ENCODE assay signal across 16 cellular contexts in the genomic region with DNA sequence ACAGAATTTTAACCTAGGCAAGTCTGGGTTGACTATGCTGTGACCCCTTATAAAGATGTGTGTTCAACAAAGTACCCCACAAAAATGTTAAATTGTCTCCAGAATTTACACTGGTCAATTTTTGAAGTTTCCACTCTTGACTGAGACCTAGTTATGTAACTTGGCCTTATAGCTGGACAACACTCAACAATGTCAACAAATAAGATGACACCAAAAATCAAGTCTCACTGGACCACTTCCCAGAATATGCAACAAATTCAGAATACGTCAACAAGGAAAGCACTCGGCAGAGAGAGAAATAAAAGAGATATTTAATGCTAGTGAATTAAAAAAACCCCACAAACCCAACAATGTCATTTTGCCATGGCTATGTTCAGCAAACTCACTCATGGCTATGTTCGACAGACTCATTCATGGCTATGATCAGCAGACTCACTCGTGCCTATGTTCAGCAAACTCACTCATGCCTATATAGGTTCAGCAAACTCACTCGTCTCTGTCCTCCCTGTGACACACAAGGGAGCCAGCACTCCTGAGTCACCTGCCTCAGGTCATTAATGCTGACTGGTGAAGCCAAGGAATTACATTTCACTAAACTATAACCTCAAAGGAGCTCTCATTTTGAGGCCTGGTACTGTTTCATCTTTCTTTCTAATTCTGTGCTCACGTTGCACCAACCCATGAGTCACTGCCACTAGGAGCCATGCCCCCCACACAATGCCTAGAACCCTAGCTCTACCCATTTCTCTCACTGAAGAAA.
DNase-seq lines count a peak whose midpoint lies in the region; ATAC-seq, FAIRE-seq and TF ChIP-seq lines count a peak whose summit lies in the region.
"Had no signal": no experiment of that assay in that cellular context is flagged by ENCODE, and none has a peak within 500 bp of the region (broad histone marks: within the 10 kb centered on the region; RNA-seq: fewer than 3 reads in every experiment).

No MANE protein-coding gene starts in this region.

- no peaks in the 10 kb centered on the region for H3K9me3 ChIP-seq in K562 (replicated peaks; ENCODE audit: control insufficient read depth, insufficient read depth, low read depth, low read length)
- H3K9me3 ChIP-seq: vagina had no signal

- no TSS peak for BruUV-seq in K562 (replicated peaks; lab: Mats Ljungman, UMichigan)

- no peak for TF ChIP-seq EP300 in K562 (IDR thresholded peaks at IDR 0.05; ENCODE audit: low read length)

- H3K4me3 Mint-ChIP-seq in activated CD4-positive, alpha-beta T cell treated with anti-CD3 and anti-CD28 coated beads, Interleukin-2, amount 10 ng/mL, durations not matched to agents 7 days and 5 days = no peak overlapping the region
- H3K4me3 Mint-ChIP-seq in HFFc6 (no peak overlapping the region), natural killer cell (no peak overlapping the region)
- H3K4me3 Mint-ChIP-seq: activated naive CD8-positive, alpha-beta T cell treated with anti-CD3 and anti-CD28 coated beads, Interleukin-2, amount 10 ng/mL, durations not matched to agents 7 days and 5 days had no signal

- peak; percentile 40 for FAIRE-seq in K562 (lab: Jason Lieb, UNC)

- peak overlapping the region; percentile 14 for H3K27ac Mint-ChIP-seq in activated CD4-positive, alpha-beta T cell treated with anti-CD3 and anti-CD28 coated beads, Interleukin-2, amount 10 ng/mL, durations not matched to agents 7 days and 5 days
- no peak overlapping the region; the same call in 1 of the 2 replicates for H3K27ac Mint-ChIP-seq in HFFc6
- peak overlapping the region; percentile 18 to 28 for H3K27ac Mint-ChIP-seq in natural killer cell
- H3K27ac Mint-ChIP-seq: activated naive CD8-positive, alpha-beta T cell treated with anti-CD3 and anti-CD28 coated beads, Interleukin-2, amount 10 ng/mL, durations not matched to agents 7 days and 5 days; progenitor cell of endocrine pancreas had no signal

- H3K9me3 Mint-ChIP-seq in activated CD4-positive, alpha-beta T cell treated with anti-CD3 and anti-CD28 coated beads, Interleukin-2, amount 10 ng/mL, durations not matched to agents 7 days and 5 days = no peaks in the 10 kb centered on the region
- H3K9me3 Mint-ChIP-seq in HFFc6 (no peaks in the 10 kb centered on the region), natural killer cell (no peaks in the 10 kb centered on the region)

- no peaks in the 10 kb centered on the region for H3K4me1 ChIP-seq in K562 (replicated peaks in 1 of 2; ENCODE audit: control insufficient read depth in 2 of 2, insufficient read depth in 2 of 2, low read length in 2 of 2)
- H3K4me1 ChIP-seq: spleen, vagina had no signal

- TF ChIP-seq CTCF in HFFc6 (IDR thresholded peaks at IDR 0.05) (no peak), K562 (IDR thresholded peaks at IDR 0.05 in 2 of 3, conservative IDR thresholded peaks at IDR 0.05 in 1 of 3; ENCODE audit: insufficient read depth in 2 of 3, low read depth in 1 of 3, low read length in 3 of 3) (no peak), natural killer cell (IDR thresholded peaks at IDR 0.05) (no peak)

- no peak for DNase-seq in activated CD4-positive, alpha-beta T cell treated with anti-CD3 and anti-CD28 coated beads, Interleukin-2, amount 10 ng/mL, durations not matched to agents 7 days and 5 days
- DNase-seq in activated CD4-positive, alpha-beta T cell treated with anti-CD3 and anti-CD28 coated beads, Interleukin-2, amount 50 U/mL, for 4 hours = no peak
- DNase-seq in HFFc6 (peak; percentile 8), K562 (ENCODE audit: extremely low read depth in 1 of 4, low spot score in 3 of 4) (no peak), natural killer cell (no peak), dedifferentiated amniotic fluid mesenchymal stem cell (ENCODE audit: extremely low spot score) (no peak)
- DNase-seq: activated naive CD8-positive, alpha-beta T cell treated with anti-CD3 and anti-CD28 coated beads, Interleukin-2, amount 10 ng/mL, durations not matched to agents 7 days and 5 days; DND-41; NCI-H1105; NCI-H82; spleen had no signal

- no peak for TF ChIP-seq RAD21 in K562 (CRISPR knock-in tag; conservative IDR thresholded peaks at IDR 0.05 in 1 of 2, IDR thresholded peaks at IDR 0.05 in 1 of 2)

- H3K79me2 ChIP-seq in K562 (ENCODE audit: control insufficient read depth, insufficient read depth, low read length) = no peaks in the 10 kb centered on the region

- no peaks in the 10 kb centered on the region for H3K9me1 ChIP-seq in K562 (ENCODE audit: control insufficient read depth, insufficient read depth, low read length)

- H3K36me3 Mint-ChIP-seq in activated CD4-positive, alpha-beta T cell treated with anti-CD3 and anti-CD28 coated beads, Interleukin-2, amount 10 ng/mL, durations not matched to agents 7 days and 5 days (ENCODE audit: low read depth) = peaks cover 61% of the 10 kb centered on the region
- H3K36me3 Mint-ChIP-seq in HFFc6 (ENCODE audit: low read depth) (peaks cover 36% of the 10 kb centered on the region), natural killer cell (peaks cover 4% of the 10 kb centered on the region)

- H3K27ac ChIP-seq in K562 (ENCODE audit: extremely low read depth, low read depth, low read length) = no peak overlapping the region
- H3K27ac ChIP-seq: cardiac muscle cell, spleen, vagina had no signal

- H3K36me3 ChIP-seq in K562 (ENCODE audit: control insufficient read depth, insufficient read depth, low read length) = peaks cover 33% of the 10 kb centered on the region; the same call in 1 of the 3 replicates
- H3K36me3 ChIP-seq: cardiac muscle cell had no signal

- ATAC-seq in K562 (no peak), natural killer cell (no peak), GM19328 (IDR thresholded peaks at IDR 0.05; ENCODE audit: unreplicated experiment) (no peak), HG03159 (IDR thresholded peaks at IDR 0.05; ENCODE audit: unreplicated experiment) (no peak)

- no peak overlapping the region for H3K9ac ChIP-seq in K562 (ENCODE audit: insufficient read depth in 1 of 2, low read depth in 2 of 2, low read length in 2 of 2)

- no peak overlapping the region for H3K4me2 ChIP-seq in K562 (ENCODE audit: insufficient read depth, low read length)

- H2AFZ ChIP-seq in K562 (ENCODE audit: low read depth, low read length) = no peak overlapping the region

- POLR2A ChIA-PET in activated CD4-positive, alpha-beta T cell treated with anti-CD3 and anti-CD28 coated beads, Interleukin-2, amount 10 ng/mL, durations not matched to agents 7 days and 5 days (lab: Charles Lee) = no interaction called here
- POLR2A ChIA-PET in K562 (lab: Yijun Ruan, JAX) = interaction anchor here (0.6 kb wide), 1 partner anchor 9 kb away, joined by 3 read pairs; no protein-coding TSS in a partner anchor

- H4K20me1 ChIP-seq in K562 (replicated peaks; ENCODE audit: control insufficient read depth, insufficient read depth, low read length) = no peaks in the 10 kb centered on the region

- TF ChIP-seq POLR2A in K562 (conservative IDR thresholded peaks at IDR 0.05) = no peak

- no peaks in the 10 kb centered on the region for H3K27me3 Mint-ChIP-seq in activated CD4-positive, alpha-beta T cell treated with anti-CD3 and anti-CD28 coated beads, Interleukin-2, amount 10 ng/mL, durations not matched to agents 7 days and 5 days
- H3K27me3 Mint-ChIP-seq in HFFc6 (ENCODE audit: insufficient read depth) (no peaks in the 10 kb centered on the region; the same call in none of the 2 replicates), natural killer cell (ENCODE audit: low read depth in 2 of 2) (no peaks in the 10 kb centered on the region)
- H3K27me3 Mint-ChIP-seq: activated naive CD8-positive, alpha-beta T cell treated with anti-CD3 and anti-CD28 coated beads, Interleukin-2, amount 10 ng/mL, durations not matched to agents 7 days and 5 days; progenitor cell of endocrine pancreas had no signal

- no peaks in the 10 kb centered on the region for H3K4me1 Mint-ChIP-seq in activated CD4-positive, alpha-beta T cell treated with anti-CD3 and anti-CD28 coated beads, Interleukin-2, amount 10 ng/mL, durations not matched to agents 7 days and 5 days
- H3K4me1 Mint-ChIP-seq in HFFc6 (ENCODE audit: low read depth) = peaks cover 9% of the 10 kb centered on the region; the same call in 1 of the 2 replicates
- H3K4me1 Mint-ChIP-seq in natural killer cell = peaks cover 13 to 16% of the 10 kb centered on the region in 2 donors

- CTCF ChIA-PET in activated CD4-positive, alpha-beta T cell treated with anti-CD3 and anti-CD28 coated beads, Interleukin-2, amount 10 ng/mL, durations not matched to agents 7 days and 5 days (lab: Charles Lee) = interaction anchor here (0.5 to 0.6 kb wide), 2 partner anchors 9 to 396 kb away, joined by 3 to 4 read pairs; no protein-coding TSS in a partner anchor
- CTCF ChIA-PET in K562 (lab: Yijun Ruan, JAX; ENCODE audit: low intra/inter-chr PET ratio) = no interaction called here

- 81% methylated on average over 6 of the region's 6 CpGs for WGBS in K562 (ENCODE audit: insufficient coverage, low coverage, missing lambda C conversion rate)

- no peak overlapping the region for H3K4me3 ChIP-seq in K562
- H3K4me3 ChIP-seq: cardiac muscle cell, spleen, vagina had no signal

- intact Hi-C loops in K562 (cut with micrococcal nuclease) (no loop called here), natural killer cell (cut with micrococcal nuclease) (no loop called here)

- no peaks in the 10 kb centered on the region for H3K27me3 ChIP-seq in K562 (ENCODE audit: control insufficient read depth in 2 of 2, insufficient read depth in 2 of 2, low read length in 2 of 2)
- H3K27me3 ChIP-seq: cardiac muscle cell, spleen, vagina had no signal

- in situ Hi-C loops in K562 (cut with MboI) = no loop called here

TF ChIP-seq in K562, 482 proteins besides CTCF, POLR2A, EP300 and RAD21 (continues in another document):
- TF ChIP-seq EP400 (IDR thresholded peaks at IDR 0.05) = no peak
- TF ChIP-seq, protein P1, sequence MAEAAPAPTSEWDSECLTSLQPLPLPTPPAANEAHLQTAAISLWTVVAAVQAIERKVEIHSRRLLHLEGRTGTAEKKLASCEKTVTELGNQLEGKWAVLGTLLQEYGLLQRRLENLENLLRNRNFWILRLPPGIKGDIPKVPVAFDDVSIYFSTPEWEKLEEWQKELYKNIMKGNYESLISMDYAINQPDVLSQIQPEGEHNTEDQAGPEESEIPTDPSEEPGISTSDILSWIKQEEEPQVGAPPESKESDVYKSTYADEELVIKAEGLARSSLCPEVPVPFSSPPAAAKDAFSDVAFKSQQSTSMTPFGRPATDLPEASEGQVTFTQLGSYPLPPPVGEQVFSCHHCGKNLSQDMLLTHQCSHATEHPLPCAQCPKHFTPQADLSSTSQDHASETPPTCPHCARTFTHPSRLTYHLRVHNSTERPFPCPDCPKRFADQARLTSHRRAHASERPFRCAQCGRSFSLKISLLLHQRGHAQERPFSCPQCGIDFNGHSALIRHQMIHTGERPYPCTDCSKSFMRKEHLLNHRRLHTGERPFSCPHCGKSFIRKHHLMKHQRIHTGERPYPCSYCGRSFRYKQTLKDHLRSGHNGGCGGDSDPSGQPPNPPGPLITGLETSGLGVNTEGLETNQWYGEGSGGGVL (CRISPR knock-in tag; IDR thresholded peaks at IDR 0.05) = no peak
- TF ChIP-seq CXXC5 (CRISPR knock-in tag; IDR thresholded peaks at IDR 0.05) = no peak
